ENCODE assay signal across 14 cellular contexts in the genomic region with DNA sequence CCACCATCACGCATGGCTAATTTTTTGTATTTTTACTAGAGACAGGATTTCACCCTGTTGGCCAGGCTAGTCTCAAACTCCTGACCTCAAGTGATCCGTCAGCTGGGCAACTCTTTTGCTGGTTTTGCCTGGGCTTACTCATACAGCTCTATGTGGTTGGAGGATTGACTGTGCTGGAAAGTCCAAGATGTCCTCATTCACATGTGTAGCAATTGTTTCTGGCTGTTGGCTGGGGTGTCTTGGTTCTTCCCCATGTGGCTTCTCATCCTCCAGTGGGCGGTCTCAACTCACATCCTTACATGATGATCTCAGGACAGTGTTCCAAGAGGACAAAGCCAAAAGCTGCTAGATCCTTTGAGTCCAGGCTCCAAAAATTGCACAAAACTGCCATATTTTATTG.
DNase-seq lines count a peak whose midpoint lies in the region; ATAC-seq and TF ChIP-seq lines count a peak whose summit lies in the region.
"Had no signal": no experiment of that assay in that cellular context is flagged by ENCODE, and none has a peak within 500 bp of the region (broad histone marks: within the 10 kb centered on the region; RNA-seq: fewer than 3 reads in every experiment).

No MANE protein-coding gene starts in this region.

- ATAC-seq in GM18861 (IDR thresholded peaks at IDR 0.05; ENCODE audit: unreplicated experiment) (peak; percentile 78), GM21528 (IDR thresholded peaks at IDR 0.05; ENCODE audit: low FRiP score, unreplicated experiment) (peak; percentile 64), HG03354 (IDR thresholded peaks at IDR 0.05; ENCODE audit: poor library complexity, severe bottlenecking, unreplicated experiment) (peak; percentile 85)
- ATAC-seq: GM23338; naive thymus-derived CD4-positive, alpha-beta T cell had no signal

- peak; percentile 55 for DNase-seq in glomerular visceral epithelial cell (ENCODE audit: extremely low spot score)
- DNase-seq in iPS-NIHi11 (ENCODE audit: low spot score): no peak
- no peak for DNase-seq in KBM-7
- no peak for DNase-seq in kidney glomerular epithelial cell (lab: John Stamatoyannopoulos, UW)
- no peak for DNase-seq in coronary artery (ENCODE audit: low spot score)
- DNase-seq: hippocampal formation; naive thymus-derived CD4-positive, alpha-beta T cell; NCI-H226 had no signal

- H3K27ac ChIP-seq in coronary artery: no peak overlapping the region
- H3K27ac ChIP-seq: SK-N-MC, thoracic aorta had no signal

- in situ Hi-C loops in KBM-7 (cut with MboI; ENCODE audit: low pct_unique_long_range_greater_than_20kb, low sequenced_read_pairs): no loop called here

- TF ChIP-seq CTCF in coronary artery (IDR thresholded peaks at IDR 0.05): no peak

- H3K4me3 ChIP-seq in coronary artery: no peak overlapping the region
- H3K4me3 ChIP-seq: GM23338, SK-N-MC, thoracic aorta had no signal
